Comparison of ENCODE assay signal across 1 cellular context in the genomic region with DNA sequence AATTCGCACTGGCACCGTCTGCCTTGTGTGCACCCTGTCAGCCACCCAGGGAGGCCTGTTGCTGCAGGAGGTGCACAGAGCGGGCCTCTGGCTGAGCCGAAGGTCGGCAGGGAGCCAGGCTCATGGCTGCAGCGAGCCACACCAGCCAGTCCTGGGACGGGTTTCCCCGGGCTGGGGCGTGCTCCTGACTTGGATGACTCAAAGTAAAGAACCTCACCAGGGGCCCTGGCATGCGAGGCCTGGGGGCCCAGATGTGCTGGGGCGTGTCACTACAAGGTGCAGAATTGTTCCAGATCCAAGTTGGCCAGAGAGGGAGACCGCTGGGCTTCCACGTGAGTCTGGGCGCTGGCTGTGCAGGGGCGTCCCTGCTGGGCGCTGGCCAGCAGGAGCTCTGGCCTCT.
TF ChIP-seq lines count a peak whose summit lies in the region.

No MANE protein-coding gene starts in this region.

TF ChIP-seq in GM12878, 131 proteins besides CTCF, POLR2A, EP300 and RAD21:
- TF ChIP-seq, protein P1, sequence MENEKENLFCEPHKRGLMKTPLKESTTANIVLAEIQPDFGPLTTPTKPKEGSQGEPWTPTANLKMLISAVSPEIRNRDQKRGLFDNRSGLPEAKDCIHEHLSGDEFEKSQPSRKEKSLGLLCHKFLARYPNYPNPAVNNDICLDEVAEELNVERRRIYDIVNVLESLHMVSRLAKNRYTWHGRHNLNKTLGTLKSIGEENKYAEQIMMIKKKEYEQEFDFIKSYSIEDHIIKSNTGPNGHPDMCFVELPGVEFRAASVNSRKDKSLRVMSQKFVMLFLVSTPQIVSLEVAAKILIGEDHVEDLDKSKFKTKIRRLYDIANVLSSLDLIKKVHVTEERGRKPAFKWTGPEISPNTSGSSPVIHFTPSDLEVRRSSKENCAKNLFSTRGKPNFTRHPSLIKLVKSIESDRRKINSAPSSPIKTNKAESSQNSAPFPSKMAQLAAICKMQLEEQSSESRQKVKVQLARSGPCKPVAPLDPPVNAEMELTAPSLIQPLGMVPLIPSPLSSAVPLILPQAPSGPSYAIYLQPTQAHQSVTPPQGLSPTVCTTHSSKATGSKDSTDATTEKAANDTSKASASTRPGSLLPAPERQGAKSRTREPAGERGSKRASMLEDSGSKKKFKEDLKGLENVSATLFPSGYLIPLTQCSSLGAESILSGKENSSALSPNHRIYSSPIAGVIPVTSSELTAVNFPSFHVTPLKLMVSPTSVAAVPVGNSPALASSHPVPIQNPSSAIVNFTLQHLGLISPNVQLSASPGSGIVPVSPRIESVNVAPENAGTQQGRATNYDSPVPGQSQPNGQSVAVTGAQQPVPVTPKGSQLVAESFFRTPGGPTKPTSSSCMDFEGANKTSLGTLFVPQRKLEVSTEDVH (IDR thresholded peaks at IDR 0.05; ENCODE audit: low read depth, partially characterized antibody) = no peak
- no peak for TF ChIP-seq SRF (IDR thresholded peaks at IDR 0.05; ENCODE audit: low read depth in 2 of 2, low read length in 2 of 2)
- no peak for TF ChIP-seq KDM1A (IDR thresholded peaks at IDR 0.05; ENCODE audit: borderline replicate concordance)
- TF ChIP-seq, protein P2, sequence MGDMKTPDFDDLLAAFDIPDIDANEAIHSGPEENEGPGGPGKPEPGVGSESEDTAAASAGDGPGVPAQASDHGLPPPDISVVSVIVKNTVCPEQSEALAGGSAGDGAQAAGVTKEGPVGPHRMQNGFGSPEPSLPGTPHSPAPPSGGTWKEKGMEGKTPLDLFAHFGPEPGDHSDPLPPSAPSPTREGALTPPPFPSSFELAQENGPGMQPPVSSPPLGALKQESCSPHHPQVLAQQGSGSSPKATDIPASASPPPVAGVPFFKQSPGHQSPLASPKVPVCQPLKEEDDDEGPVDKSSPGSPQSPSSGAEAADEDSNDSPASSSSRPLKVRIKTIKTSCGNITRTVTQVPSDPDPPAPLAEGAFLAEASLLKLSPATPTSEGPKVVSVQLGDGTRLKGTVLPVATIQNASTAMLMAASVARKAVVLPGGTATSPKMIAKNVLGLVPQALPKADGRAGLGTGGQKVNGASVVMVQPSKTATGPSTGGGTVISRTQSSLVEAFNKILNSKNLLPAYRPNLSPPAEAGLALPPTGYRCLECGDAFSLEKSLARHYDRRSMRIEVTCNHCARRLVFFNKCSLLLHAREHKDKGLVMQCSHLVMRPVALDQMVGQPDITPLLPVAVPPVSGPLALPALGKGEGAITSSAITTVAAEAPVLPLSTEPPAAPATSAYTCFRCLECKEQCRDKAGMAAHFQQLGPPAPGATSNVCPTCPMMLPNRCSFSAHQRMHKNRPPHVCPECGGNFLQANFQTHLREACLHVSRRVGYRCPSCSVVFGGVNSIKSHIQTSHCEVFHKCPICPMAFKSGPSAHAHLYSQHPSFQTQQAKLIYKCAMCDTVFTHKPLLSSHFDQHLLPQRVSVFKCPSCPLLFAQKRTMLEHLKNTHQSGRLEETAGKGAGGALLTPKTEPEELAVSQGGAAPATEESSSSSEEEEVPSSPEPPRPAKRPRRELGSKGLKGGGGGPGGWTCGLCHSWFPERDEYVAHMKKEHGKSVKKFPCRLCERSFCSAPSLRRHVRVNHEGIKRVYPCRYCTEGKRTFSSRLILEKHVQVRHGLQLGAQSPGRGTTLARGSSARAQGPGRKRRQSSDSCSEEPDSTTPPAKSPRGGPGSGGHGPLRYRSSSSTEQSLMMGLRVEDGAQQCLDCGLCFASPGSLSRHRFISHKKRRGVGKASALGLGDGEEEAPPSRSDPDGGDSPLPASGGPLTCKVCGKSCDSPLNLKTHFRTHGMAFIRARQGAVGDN (IDR thresholded peaks at IDR 0.05) = no peak
- TF ChIP-seq STAT1 (conservative IDR thresholded peaks at IDR 0.05) = no peak
